Comparison of ENCODE assay signal across 23 cellular contexts in genomic region chr4:24611575-24611974, GRCh38.
"Had no signal": no experiment of that assay in that cellular context is flagged by ENCODE, and none has a peak within 500 bp of the region (broad histone marks: within the 10 kb centered on the region; RNA-seq: fewer than 3 reads in every experiment).

No MANE protein-coding gene starts in this region.

- H3K9me3 Mint-ChIP-seq: central memory CD8-positive, alpha-beta T cell; nephron had no signal

- H3K36me3 Mint-ChIP-seq: naive B cell; stimulated activated naive B cell treated with anti-CD40 and anti-IgM and Interleukin-4, amounts not matched to agents 10 μg/mL and 1 μg/mL and 100 μg/mL, for 72 hours had no signal

- ATAC-seq: lower lobe of right lung; psoas muscle; stimulated activated naive B cell treated with anti-CD40 and anti-IgM and Interleukin-4, amounts not matched to agents 10 μg/mL and 1 μg/mL and 100 μg/mL, for 72 hours had no signal

- H3K9me3 ChIP-seq: lower lobe of right lung, psoas muscle, sigmoid colon, stomach, suprapubic skin, tibial artery, upper lobe of left lung, uterus had no signal

- H3K27me3 ChIP-seq: dorsolateral prefrontal cortex, hepatocyte, sigmoid colon, stomach, suprapubic skin, tibial artery, upper lobe of left lung, uterus had no signal

- H3K36me3 ChIP-seq: lower lobe of right lung, sigmoid colon, stomach, suprapubic skin, tibial artery, upper lobe of left lung, uterus had no signal

- H3K4me3 ChIP-seq: dorsolateral prefrontal cortex, hepatocyte, lower lobe of right lung, psoas muscle, sigmoid colon, skin epidermis, stomach, suprapubic skin, tibial artery, upper lobe of left lung, uterus had no signal

- DNase-seq: cortex of kidney; dorsolateral prefrontal cortex; effector CD8-positive, alpha-beta T cell; foreskin melanocyte; head of caudate nucleus; lower lobe of right lung; naive B cell; psoas muscle; retina; sigmoid colon; stimulated activated CD4-positive, alpha-beta T cell treated with anti-CD3 and anti-CD28 coated beads, Interleukin-2, amount 100 ng/mL, for 24 hours; stimulated activated CD4-positive, alpha-beta T cell treated with anti-CD3 and anti-CD28 coated beads, Interleukin-4, amount 100 ng/mL, for 4 hours; stimulated activated naive B cell treated with anti-CD40 and anti-IgM and Interleukin-4, amounts not matched to agents 10 μg/mL and 1 μg/mL and 100 μg/mL, for 72 hours; stomach; tibial artery; upper lobe of left lung; uterus had no signal

- H3K4me1 Mint-ChIP-seq: central memory CD8-positive, alpha-beta T cell; nephron; stimulated activated naive B cell treated with anti-CD40 and anti-IgM and Interleukin-4, amounts not matched to agents 10 μg/mL and 1 μg/mL and 100 μg/mL, for 72 hours had no signal

- H3K27ac Mint-ChIP-seq: memory B cell; naive B cell; nephron; stimulated activated naive B cell treated with anti-CD40 and anti-IgM and Interleukin-4, amounts not matched to agents 10 μg/mL and 1 μg/mL and 100 μg/mL, for 72 hours had no signal

- H3K4me1 ChIP-seq: lower lobe of right lung, psoas muscle, sigmoid colon, suprapubic skin, tibial artery, upper lobe of left lung, uterus had no signal

- H3K4me3 Mint-ChIP-seq: central memory CD8-positive, alpha-beta T cell; memory B cell; naive B cell; nephron; stimulated activated naive B cell treated with anti-CD40 and anti-IgM and Interleukin-4, amounts not matched to agents 10 μg/mL and 1 μg/mL and 100 μg/mL, for 72 hours had no signal

- H3K27ac ChIP-seq: dorsolateral prefrontal cortex, hepatocyte, lower lobe of right lung, psoas muscle, sigmoid colon, skin epidermis, stomach, suprapubic skin, tibial artery, upper lobe of left lung, uterus had no signal
